In the genomic region with DNA sequence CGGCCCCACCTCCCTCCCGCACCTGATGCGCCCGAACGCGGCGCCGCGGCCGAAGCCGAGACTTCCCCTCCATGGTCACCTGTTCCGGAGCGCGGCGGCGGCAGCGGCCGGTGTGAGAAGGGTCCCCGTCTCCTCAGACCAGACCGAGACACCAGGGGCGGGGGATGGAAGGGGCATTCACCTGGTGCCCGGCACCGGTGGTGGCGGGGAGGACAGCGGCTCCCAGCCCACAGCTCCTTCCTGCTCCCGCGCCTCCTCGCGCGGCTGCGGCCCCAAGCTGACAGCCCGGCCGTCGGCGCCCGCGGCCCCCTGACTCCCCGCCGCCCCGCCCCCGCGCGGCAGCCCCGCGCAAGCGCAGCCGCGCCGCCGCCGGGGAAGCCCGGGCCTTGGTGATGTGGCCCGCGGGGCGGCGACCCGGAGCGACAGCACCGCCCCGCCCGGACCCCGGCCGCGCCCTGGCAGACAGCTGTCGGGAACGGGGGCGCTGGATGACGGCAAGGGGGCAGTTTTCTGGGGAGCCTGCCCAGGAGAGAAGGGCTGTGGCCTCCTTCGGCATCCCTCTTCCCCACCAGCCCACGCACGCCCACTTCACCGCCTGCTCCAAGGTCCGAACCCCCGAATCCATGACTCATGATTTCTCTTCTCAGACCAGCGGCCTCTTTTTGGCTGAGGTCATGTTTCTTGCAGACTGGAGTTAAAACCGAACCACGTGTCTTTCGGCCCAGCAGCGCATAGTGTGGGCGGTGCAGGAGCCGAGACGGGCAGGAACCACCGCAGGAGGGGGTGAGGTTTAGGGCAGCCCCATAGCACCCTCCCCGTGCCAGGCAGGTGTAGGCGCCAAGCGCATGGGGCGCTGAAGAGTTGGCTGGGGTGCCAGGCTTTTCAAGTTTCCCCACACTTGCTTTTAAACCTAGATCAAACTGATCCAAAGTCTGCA, we compare ENCODE assay signal across 1 cellular context.
A peak's percentile ranks its signal among the peaks of the same experiment; 100 is the strongest.
TF ChIP-seq lines count a peak whose summit lies in the region.

TSS of gene SLC41A2 (minus strand) at position 282 of the 937 bp plus-strand sequence. CDS start 29,763 bp downstream, outside the sequence.

TF ChIP-seq in HepG2, 621 proteins besides CTCF, POLR2A, EP300 and RAD21 (continued from another document and continues in another):
- TF ChIP-seq, protein P1, sequence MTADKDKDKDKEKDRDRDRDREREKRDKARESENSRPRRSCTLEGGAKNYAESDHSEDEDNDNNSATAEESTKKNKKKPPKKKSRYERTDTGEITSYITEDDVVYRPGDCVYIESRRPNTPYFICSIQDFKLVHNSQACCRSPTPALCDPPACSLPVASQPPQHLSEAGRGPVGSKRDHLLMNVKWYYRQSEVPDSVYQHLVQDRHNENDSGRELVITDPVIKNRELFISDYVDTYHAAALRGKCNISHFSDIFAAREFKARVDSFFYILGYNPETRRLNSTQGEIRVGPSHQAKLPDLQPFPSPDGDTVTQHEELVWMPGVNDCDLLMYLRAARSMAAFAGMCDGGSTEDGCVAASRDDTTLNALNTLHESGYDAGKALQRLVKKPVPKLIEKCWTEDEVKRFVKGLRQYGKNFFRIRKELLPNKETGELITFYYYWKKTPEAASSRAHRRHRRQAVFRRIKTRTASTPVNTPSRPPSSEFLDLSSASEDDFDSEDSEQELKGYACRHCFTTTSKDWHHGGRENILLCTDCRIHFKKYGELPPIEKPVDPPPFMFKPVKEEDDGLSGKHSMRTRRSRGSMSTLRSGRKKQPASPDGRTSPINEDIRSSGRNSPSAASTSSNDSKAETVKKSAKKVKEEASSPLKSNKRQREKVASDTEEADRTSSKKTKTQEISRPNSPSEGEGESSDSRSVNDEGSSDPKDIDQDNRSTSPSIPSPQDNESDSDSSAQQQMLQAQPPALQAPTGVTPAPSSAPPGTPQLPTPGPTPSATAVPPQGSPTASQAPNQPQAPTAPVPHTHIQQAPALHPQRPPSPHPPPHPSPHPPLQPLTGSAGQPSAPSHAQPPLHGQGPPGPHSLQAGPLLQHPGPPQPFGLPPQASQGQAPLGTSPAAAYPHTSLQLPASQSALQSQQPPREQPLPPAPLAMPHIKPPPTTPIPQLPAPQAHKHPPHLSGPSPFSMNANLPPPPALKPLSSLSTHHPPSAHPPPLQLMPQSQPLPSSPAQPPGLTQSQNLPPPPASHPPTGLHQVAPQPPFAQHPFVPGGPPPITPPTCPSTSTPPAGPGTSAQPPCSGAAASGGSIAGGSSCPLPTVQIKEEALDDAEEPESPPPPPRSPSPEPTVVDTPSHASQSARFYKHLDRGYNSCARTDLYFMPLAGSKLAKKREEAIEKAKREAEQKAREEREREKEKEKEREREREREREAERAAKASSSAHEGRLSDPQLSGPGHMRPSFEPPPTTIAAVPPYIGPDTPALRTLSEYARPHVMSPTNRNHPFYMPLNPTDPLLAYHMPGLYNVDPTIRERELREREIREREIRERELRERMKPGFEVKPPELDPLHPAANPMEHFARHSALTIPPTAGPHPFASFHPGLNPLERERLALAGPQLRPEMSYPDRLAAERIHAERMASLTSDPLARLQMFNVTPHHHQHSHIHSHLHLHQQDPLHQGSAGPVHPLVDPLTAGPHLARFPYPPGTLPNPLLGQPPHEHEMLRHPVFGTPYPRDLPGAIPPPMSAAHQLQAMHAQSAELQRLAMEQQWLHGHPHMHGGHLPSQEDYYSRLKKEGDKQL (CRISPR knock-in tag; IDR thresholded peaks at IDR 0.05; ENCODE audit: low read depth), result no peak; the same call in 1 of the 2 replicates
- TF ChIP-seq YEATS2 (CRISPR knock-in tag; IDR thresholded peaks at IDR 0.05; ENCODE audit: borderline replicate concordance) (no peak), ZSCAN21 (CRISPR knock-in tag; IDR thresholded peaks at IDR 0.05; ENCODE audit: borderline replicate concordance) (peak; percentile 23; the same call in 1 of the 2 replicates), TFDP1 (CRISPR knock-in tag; IDR thresholded peaks at IDR 0.05; ENCODE audit: borderline replicate concordance) (peak; percentile 59; the same call in 1 of the 2 replicates), ZNF180 (CRISPR knock-in tag; IDR thresholded peaks at IDR 0.05; ENCODE audit: borderline replicate concordance, low read depth) (no peak), GATAD1 (CRISPR knock-in tag; IDR thresholded peaks at IDR 0.05) (peak; percentile 14; the same call in 1 of the 2 replicates), RCOR2 (CRISPR knock-in tag; IDR thresholded peaks at IDR 0.05) (no peak), ZBTB38 (CRISPR knock-in tag; IDR thresholded peaks at IDR 0.05) (no peak), ZKSCAN1 (IDR thresholded peaks at IDR 0.05; ENCODE audit: low read length) (no peak), BATF2 (CRISPR knock-in tag; IDR thresholded peaks at IDR 0.05) (no peak), ARID2 (CRISPR knock-in tag; IDR thresholded peaks at IDR 0.05; ENCODE audit: borderline replicate concordance) (no peak), NAIF1 (CRISPR knock-in tag; IDR thresholded peaks at IDR 0.05; ENCODE audit: borderline replicate concordance) (no peak), HOMEZ (CRISPR knock-in tag; IDR thresholded peaks at IDR 0.05; ENCODE audit: low read depth) (no peak), ARNT (IDR thresholded peaks at IDR 0.05) (no peak), JUND (CRISPR knock-in tag; IDR thresholded peaks at IDR 0.05) (no peak), MTA1 (CRISPR knock-in tag; IDR thresholded peaks at IDR 0.05; ENCODE audit: borderline replicate concordance) (no peak), ZNF761 (CRISPR knock-in tag; conservative IDR thresholded peaks at IDR 0.05) (no peak), IRF9 (CRISPR knock-in tag; IDR thresholded peaks at IDR 0.05; ENCODE audit: borderline replicate concordance) (no peak), ZNF296 (CRISPR knock-in tag; conservative IDR thresholded peaks at IDR 0.05) (no peak), ISL2 (CRISPR knock-in tag; IDR thresholded peaks at IDR 0.05) (no peak), ZNF10 (CRISPR knock-in tag; IDR thresholded peaks at IDR 0.05; ENCODE audit: borderline replicate concordance, low read depth) (no peak), ZNF672 (CRISPR knock-in tag; IDR thresholded peaks at IDR 0.05) (no peak), KDM3A (CRISPR knock-in tag; IDR thresholded peaks at IDR 0.05; ENCODE audit: low read depth) (peak; percentile 39; the same call in 1 of the 2 replicates), BCL6 (CRISPR knock-in tag; IDR thresholded peaks at IDR 0.05) (no peak), TGIF2 (CRISPR knock-in tag; IDR thresholded peaks at IDR 0.05) (no peak), CCAR2 (optimal IDR thresholded peaks at IDR 0.05; ENCODE audit: low read depth, low read length) (no peak), ZFYVE20 (CRISPR knock-in tag; IDR thresholded peaks at IDR 0.05; ENCODE audit: borderline replicate concordance, low read depth) (no peak)
- TF ChIP-seq, protein P2, sequence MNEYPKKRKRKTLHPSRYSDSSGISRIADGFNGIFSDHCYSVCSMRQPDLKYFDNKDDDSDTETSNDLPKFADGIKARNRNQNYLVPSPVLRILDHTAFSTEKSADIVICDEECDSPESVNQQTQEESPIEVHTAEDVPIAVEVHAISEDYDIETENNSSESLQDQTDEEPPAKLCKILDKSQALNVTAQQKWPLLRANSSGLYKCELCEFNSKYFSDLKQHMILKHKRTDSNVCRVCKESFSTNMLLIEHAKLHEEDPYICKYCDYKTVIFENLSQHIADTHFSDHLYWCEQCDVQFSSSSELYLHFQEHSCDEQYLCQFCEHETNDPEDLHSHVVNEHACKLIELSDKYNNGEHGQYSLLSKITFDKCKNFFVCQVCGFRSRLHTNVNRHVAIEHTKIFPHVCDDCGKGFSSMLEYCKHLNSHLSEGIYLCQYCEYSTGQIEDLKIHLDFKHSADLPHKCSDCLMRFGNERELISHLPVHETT (CRISPR knock-in tag; conservative IDR thresholded peaks at IDR 0.05), result 0 out of 2 replicates have a peak, but pooled peaks have one; percentile 37
- TF ChIP-seq, protein P3, sequence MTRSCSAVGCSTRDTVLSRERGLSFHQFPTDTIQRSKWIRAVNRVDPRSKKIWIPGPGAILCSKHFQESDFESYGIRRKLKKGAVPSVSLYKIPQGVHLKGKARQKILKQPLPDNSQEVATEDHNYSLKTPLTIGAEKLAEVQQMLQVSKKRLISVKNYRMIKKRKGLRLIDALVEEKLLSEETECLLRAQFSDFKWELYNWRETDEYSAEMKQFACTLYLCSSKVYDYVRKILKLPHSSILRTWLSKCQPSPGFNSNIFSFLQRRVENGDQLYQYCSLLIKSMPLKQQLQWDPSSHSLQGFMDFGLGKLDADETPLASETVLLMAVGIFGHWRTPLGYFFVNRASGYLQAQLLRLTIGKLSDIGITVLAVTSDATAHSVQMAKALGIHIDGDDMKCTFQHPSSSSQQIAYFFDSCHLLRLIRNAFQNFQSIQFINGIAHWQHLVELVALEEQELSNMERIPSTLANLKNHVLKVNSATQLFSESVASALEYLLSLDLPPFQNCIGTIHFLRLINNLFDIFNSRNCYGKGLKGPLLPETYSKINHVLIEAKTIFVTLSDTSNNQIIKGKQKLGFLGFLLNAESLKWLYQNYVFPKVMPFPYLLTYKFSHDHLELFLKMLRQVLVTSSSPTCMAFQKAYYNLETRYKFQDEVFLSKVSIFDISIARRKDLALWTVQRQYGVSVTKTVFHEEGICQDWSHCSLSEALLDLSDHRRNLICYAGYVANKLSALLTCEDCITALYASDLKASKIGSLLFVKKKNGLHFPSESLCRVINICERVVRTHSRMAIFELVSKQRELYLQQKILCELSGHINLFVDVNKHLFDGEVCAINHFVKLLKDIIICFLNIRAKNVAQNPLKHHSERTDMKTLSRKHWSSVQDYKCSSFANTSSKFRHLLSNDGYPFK (CRISPR knock-in tag; IDR thresholded peaks at IDR 0.05; ENCODE audit: borderline replicate concordance), result peak; percentile 48; the same call in 1 of the 2 replicates
- TF ChIP-seq, protein P4, sequence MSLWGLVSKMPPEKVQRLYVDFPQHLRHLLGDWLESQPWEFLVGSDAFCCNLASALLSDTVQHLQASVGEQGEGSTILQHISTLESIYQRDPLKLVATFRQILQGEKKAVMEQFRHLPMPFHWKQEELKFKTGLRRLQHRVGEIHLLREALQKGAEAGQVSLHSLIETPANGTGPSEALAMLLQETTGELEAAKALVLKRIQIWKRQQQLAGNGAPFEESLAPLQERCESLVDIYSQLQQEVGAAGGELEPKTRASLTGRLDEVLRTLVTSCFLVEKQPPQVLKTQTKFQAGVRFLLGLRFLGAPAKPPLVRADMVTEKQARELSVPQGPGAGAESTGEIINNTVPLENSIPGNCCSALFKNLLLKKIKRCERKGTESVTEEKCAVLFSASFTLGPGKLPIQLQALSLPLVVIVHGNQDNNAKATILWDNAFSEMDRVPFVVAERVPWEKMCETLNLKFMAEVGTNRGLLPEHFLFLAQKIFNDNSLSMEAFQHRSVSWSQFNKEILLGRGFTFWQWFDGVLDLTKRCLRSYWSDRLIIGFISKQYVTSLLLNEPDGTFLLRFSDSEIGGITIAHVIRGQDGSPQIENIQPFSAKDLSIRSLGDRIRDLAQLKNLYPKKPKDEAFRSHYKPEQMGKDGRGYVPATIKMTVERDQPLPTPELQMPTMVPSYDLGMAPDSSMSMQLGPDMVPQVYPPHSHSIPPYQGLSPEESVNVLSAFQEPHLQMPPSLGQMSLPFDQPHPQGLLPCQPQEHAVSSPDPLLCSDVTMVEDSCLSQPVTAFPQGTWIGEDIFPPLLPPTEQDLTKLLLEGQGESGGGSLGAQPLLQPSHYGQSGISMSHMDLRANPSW (CRISPR knock-in tag; IDR thresholded peaks at IDR 0.05; ENCODE audit: borderline replicate concordance), result no peak
- TF ChIP-seq, protein P5, sequence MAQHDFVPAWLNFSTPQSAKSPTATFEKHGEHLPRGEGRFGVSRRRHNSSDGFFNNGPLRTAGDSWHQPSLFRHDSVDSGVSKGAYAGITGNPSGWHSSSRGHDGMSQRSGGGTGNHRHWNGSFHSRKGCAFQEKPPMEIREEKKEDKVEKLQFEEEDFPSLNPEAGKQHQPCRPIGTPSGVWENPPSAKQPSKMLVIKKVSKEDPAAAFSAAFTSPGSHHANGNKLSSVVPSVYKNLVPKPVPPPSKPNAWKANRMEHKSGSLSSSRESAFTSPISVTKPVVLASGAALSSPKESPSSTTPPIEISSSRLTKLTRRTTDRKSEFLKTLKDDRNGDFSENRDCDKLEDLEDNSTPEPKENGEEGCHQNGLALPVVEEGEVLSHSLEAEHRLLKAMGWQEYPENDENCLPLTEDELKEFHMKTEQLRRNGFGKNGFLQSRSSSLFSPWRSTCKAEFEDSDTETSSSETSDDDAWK (CRISPR knock-in tag; IDR thresholded peaks at IDR 0.05), result no peak
- TF ChIP-seq, protein P6, sequence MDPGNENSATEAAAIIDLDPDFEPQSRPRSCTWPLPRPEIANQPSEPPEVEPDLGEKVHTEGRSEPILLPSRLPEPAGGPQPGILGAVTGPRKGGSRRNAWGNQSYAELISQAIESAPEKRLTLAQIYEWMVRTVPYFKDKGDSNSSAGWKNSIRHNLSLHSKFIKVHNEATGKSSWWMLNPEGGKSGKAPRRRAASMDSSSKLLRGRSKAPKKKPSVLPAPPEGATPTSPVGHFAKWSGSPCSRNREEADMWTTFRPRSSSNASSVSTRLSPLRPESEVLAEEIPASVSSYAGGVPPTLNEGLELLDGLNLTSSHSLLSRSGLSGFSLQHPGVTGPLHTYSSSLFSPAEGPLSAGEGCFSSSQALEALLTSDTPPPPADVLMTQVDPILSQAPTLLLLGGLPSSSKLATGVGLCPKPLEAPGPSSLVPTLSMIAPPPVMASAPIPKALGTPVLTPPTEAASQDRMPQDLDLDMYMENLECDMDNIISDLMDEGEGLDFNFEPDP (CRISPR knock-in tag; conservative IDR thresholded peaks at IDR 0.05), result no peak
